Comparison of ENCODE assay signal across 8 cellular contexts in the genomic region with DNA sequence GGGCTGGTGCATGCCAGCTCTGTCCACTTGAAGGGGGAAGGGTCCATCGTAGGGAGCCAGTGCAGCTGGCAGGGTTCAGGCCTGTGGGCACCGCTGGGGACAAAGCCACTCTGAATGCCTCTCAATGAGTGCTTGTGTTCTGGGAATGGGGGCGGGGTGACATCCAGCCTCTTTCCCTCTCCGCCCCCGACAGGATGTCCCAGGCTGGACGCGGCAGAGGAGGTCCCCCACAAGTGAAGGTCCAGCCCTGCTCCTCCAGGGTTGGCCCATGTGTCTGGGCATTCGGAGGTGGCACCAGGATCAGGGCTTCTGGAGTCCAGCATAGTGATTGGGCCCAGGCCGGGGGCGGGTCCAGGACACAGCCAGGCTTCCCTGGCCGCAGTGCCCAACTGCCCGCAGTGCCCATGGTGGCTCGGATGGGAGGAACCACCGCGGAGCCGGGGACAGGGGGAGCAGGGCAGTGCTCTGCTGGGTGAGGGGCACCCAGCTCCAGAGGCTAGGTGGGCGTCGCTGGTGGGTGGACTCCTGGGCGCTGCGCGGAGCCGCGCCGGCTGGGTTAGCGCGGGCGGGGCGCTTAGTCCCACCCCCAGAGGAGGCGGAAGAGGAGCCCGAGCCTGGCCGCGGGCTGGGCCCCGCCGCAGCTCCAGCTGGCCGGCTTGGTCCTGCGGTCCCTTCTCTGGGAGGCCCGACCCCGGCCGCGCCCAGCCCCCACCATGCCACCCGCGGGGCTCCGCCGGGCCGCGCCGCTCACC. TPM values are rescaled to one million over a fixed set of nuclear protein-coding genes. Genes with fewer than 3 reads are reported as not detected.
A peak's percentile ranks its signal among the peaks of the same experiment; 100 is the strongest.
DNase-seq lines count a peak whose midpoint lies in the region; TF ChIP-seq lines count a peak whose summit lies in the region.

A gene with protein sequence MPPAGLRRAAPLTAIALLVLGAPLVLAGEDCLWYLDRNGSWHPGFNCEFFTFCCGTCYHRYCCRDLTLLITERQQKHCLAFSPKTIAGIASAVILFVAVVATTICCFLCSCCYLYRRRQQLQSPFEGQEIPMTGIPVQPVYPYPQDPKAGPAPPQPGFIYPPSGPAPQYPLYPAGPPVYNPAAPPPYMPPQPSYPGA (plus strand): TSS at position 617 of the 752 bp plus-strand sequence. CDS start 97 bp downstream, at position 714.

- no peaks in the 10 kb centered on the region for H3K9me3 Mint-ChIP-seq in activated CD4-positive, alpha-beta T cell treated with anti-CD3 and anti-CD28 coated beads, Interleukin-2, amount 10 ng/mL, durations not matched to agents 7 days and 5 days

- H3K36me3 Mint-ChIP-seq in activated CD4-positive, alpha-beta T cell treated with anti-CD3 and anti-CD28 coated beads, Interleukin-2, amount 10 ng/mL, durations not matched to agents 7 days and 5 days (ENCODE audit: low read depth) = no peaks in the 10 kb centered on the region

- H3K9me3 ChIP-seq in OCI-LY7 (ENCODE audit: low read length) = no peaks in the 10 kb centered on the region

- no peak for TF ChIP-seq CTCF in OCI-LY7 (conservative IDR thresholded peaks at IDR 0.05; ENCODE audit: low read length)

- POLR2A ChIA-PET in activated CD4-positive, alpha-beta T cell treated with anti-CD3 and anti-CD28 coated beads, Interleukin-2, amount 10 ng/mL, durations not matched to agents 7 days and 5 days (lab: Charles Lee) = no interaction called here
- POLR2A ChIA-PET in OCI-LY7 (lab: Charles Lee) = no interaction called here

- no peak within 1 kb of the TSS for H2AFZ ChIP-seq in OCI-LY7 (ENCODE audit: low read length)

- peaks cover 5% of the 10 kb centered on the region for H3K4me1 Mint-ChIP-seq in activated CD4-positive, alpha-beta T cell treated with anti-CD3 and anti-CD28 coated beads, Interleukin-2, amount 10 ng/mL, durations not matched to agents 7 days and 5 days

- no peak within 1 kb of the TSS for H3K4me2 ChIP-seq in OCI-LY7 (ENCODE audit: low read length)

- H3K4me3 ChIP-seq in OCI-LY7 (ENCODE audit: low read depth, low read length, poor library complexity, severe bottlenecking) = no peak within 1 kb of the TSS

- peak within 1 kb of the TSS; percentile 26 for H3K4me3 Mint-ChIP-seq in activated CD4-positive, alpha-beta T cell treated with anti-CD3 and anti-CD28 coated beads, Interleukin-2, amount 10 ng/mL, durations not matched to agents 7 days and 5 days

- CTCF ChIA-PET in activated CD4-positive, alpha-beta T cell treated with anti-CD3 and anti-CD28 coated beads, Interleukin-2, amount 10 ng/mL, durations not matched to agents 7 days and 5 days (lab: Charles Lee) = no interaction called here
- CTCF ChIA-PET in OCI-LY7 (lab: Charles Lee; ENCODE audit: unreplicated experiment) = no interaction called here

- no peaks in the 10 kb centered on the region for H3K4me1 ChIP-seq in OCI-LY7 (ENCODE audit: insufficient read depth, low read length, poor library complexity, severe bottlenecking)

- H3K9me2 ChIP-seq in OCI-LY7 (ENCODE audit: insufficient read depth, low read length) = no peaks in the 10 kb centered on the region

- H3K27ac Mint-ChIP-seq in activated CD4-positive, alpha-beta T cell treated with anti-CD3 and anti-CD28 coated beads, Interleukin-2, amount 10 ng/mL, durations not matched to agents 7 days and 5 days = no peak within 1 kb of the TSS

- peak; percentile 14 for DNase-seq in activated CD4-positive, alpha-beta T cell treated with anti-CD3 and anti-CD28 coated beads, Interleukin-2, amount 10 ng/mL, durations not matched to agents 7 days and 5 days
- DNase-seq in activated CD4-positive, alpha-beta T cell treated with anti-CD3 and anti-CD28 coated beads for 1 hour = no peak
- DNase-seq in caudate nucleus (lab: John Stamatoyannopoulos, UW) (peak; percentile 32 to 100 (median 93)), iPS-NIHi7 (ENCODE audit: extremely low spot score) (peak; percentile 61), retina (peak; percentile 89), OCI-LY7 (ENCODE audit: low spot score) (no peak), OCI-M1 (lab: John Stamatoyannopoulos, UW) (no peak)

- no TSS peak for BruUV-seq in OCI-LY7 (replicated peaks; lab: Mats Ljungman, UMichigan)

- H3K36me3 ChIP-seq in OCI-LY7 (ENCODE audit: insufficient read depth, low read length) = no peaks in the 10 kb centered on the region

- H3K27ac ChIP-seq in caudate nucleus (ENCODE audit: low read depth, low read length) (peak within 1 kb of the TSS; percentile 94), OCI-LY7 (ENCODE audit: low read depth, low read length, poor library complexity, severe bottlenecking) (no peak within 1 kb of the TSS)

- intact Hi-C loops in OCI-LY7 (cut with micrococcal nuclease; ENCODE audit: unreplicated experiment) = no loop called here

- no peaks in the 10 kb centered on the region for H3K79me2 ChIP-seq in OCI-LY7 (ENCODE audit: insufficient read depth, low read depth, low read length)

- H3K27me3 Mint-ChIP-seq in activated CD4-positive, alpha-beta T cell treated with anti-CD3 and anti-CD28 coated beads, Interleukin-2, amount 10 ng/mL, durations not matched to agents 7 days and 5 days = peaks cover 43% of the 10 kb centered on the region

- no peaks in the 10 kb centered on the region for H4K20me1 ChIP-seq in OCI-LY7 (ENCODE audit: insufficient read depth, low read length)

TF ChIP-seq in PFSK-1, 5 proteins besides CTCF, POLR2A, EP300 and RAD21:
- TF ChIP-seq TAF1 (IDR thresholded peaks at IDR 0.05; ENCODE audit: borderline replicate concordance, insufficient read depth, low read length) = no peak
- TF ChIP-seq POLR2AphosphoS5 (IDR thresholded peaks at IDR 0.05; ENCODE audit: low read depth, low read length) = no peak
- no peak for TF ChIP-seq SIN3A (IDR thresholded peaks at IDR 0.05; ENCODE audit: borderline replicate concordance, insufficient read depth, low read length)
- no peak for TF ChIP-seq REST (IDR thresholded peaks at IDR 0.05; ENCODE audit: insufficient read depth in 1 of 2, low read depth in 2 of 2, low read length in 2 of 2)
- TF ChIP-seq FOXP2 (optimal IDR thresholded peaks at IDR 0.05; ENCODE audit: borderline replicate concordance, extremely low read depth, extremely low read length, insufficient read depth) = peak; percentile 13

RNA-seq across cellular contexts. Expression of the gene that starts here (rescaled TPM):
- under 1 TPM; 0.57 to 0.83 TPM for total RNA-seq in activated CD4-positive, alpha-beta T cell treated with anti-CD3 and anti-CD28 coated beads, Interleukin-2, amount 10 ng/mL, durations not matched to agents 7 days and 5 days
- 12.4 TPM for polyA plus RNA-seq in PFSK-1 (2012; ENCODE audit: insufficient read length, low read depth)
- 0.46 TPM in 1 of 2 replicates, not detected in the other for total RNA-seq in OCI-LY7 (2014; rRNA removed; shearing (Covaris generic))
- not detected in 2 replicates for total RNA-seq in OCI-LY7 (2022)

Comparison
In these comparisons a context has a peak if more than half of its experiments do, and no peak if none do; other contexts are left out.
1. Peak in DNase-seq in activated CD4-positive, alpha-beta T cell treated with anti-CD3 and anti-CD28 coated beads, Interleukin-2, amount 10 ng/mL, durations not matched to agents 7 days and 5 days; RNA of the gene not detected or under 1 TPM.
2. DNase-seq: peak in caudate nucleus (61 of 61), iPS-NIHi7 (single experiment) and retina (single experiment); none in activated CD4-positive, alpha-beta T cell treated with anti-CD3 and anti-CD28 coated beads for 1 hour (single experiment), OCI-LY7 (single experiment) and OCI-M1 (single experiment).